8 cellular contexts compared by ENCODE assay signal in the genomic region with DNA sequence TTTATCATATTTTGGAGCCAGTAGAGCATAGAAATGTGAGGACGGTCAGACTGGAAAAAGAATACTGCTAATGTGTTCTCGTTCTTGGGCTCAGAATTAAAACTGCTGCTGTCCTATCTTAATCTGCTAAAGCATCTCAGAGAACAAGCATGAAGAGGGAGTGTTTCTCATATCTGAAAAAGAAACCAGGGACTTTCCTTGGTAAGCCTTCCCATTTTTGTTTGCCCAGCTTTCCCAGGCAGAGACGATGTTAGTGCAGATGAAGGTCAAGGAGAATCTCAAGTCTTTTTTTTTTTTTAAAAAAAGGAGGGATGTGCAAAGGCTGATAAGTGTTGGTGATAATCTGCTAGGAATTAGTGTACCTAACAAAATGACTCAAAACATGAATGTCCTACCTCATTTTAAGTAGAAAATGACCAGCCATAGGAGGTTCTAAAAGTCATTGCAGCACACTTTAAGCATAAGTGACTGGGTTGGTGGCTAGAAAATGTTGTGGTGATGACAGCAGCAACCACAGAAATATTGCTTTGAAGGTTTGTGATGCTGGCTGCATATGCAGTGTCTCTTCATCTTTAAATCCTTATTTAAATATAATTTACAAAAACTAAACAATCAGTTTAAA. TPM values are rescaled to one million over a fixed set of nuclear protein-coding genes. Genes with fewer than 3 reads are reported as not detected.
A peak's percentile ranks its signal among the peaks of the same experiment; 100 is the strongest.
DNase-seq lines count a peak whose midpoint lies in the region; ATAC-seq lines count a peak whose summit lies in the region.

No MANE protein-coding gene starts in this region.

- intact Hi-C loops in CD4-positive, alpha-beta memory T cell (cut with micrococcal nuclease), result no loop called here

- no peaks in the 10 kb centered on the region for H3K9me3 ChIP-seq in CD4-positive, alpha-beta memory T cell (ENCODE audit: control insufficient read depth in 1 of 2, low read length in 2 of 2)

- POLR2A ChIA-PET in CD4-positive, alpha-beta memory T cell (lab: Charles Lee; ENCODE audit: partially characterized antibody), result no interaction called here

- H3K36me3 Mint-ChIP-seq in activated naive CD8-positive, alpha-beta T cell treated with anti-CD3 and anti-CD28 coated beads for 36 hours, result peaks cover 12% of the 10 kb centered on the region
- H3K36me3 Mint-ChIP-seq in CD4-positive, alpha-beta memory T cell, result no peaks in the 10 kb centered on the region

- no peaks in the 10 kb centered on the region for H3K36me3 ChIP-seq in CD4-positive, alpha-beta memory T cell (ENCODE audit: insufficient read depth, low read length)

- peaks cover 40% of the 10 kb centered on the region for H3K4me1 Mint-ChIP-seq in activated naive CD8-positive, alpha-beta T cell treated with anti-CD3 and anti-CD28 coated beads for 36 hours
- peaks cover 10 to 25% (median 16%) of the 10 kb centered on the region in 4 donors for H3K4me1 Mint-ChIP-seq in CD4-positive, alpha-beta memory T cell

- H3K27me3 ChIP-seq in CD4-positive, alpha-beta memory T cell (ENCODE audit: insufficient read depth, low read length), result no peaks in the 10 kb centered on the region

- no peak overlapping the region for H3K27ac ChIP-seq in CD4-positive, alpha-beta memory T cell (ENCODE audit: low read depth, low read length)

- H3K4me1 ChIP-seq in CD4-positive, alpha-beta memory T cell (ENCODE audit: insufficient read depth, low read length), result peaks cover 26% of the 10 kb centered on the region

- H3K27ac Mint-ChIP-seq in activated naive CD8-positive, alpha-beta T cell treated with anti-CD3 and anti-CD28 coated beads for 36 hours, result no peak overlapping the region
- no peak overlapping the region for H3K27ac Mint-ChIP-seq in CD4-positive, alpha-beta memory T cell

- CTCF ChIA-PET in CD4-positive, alpha-beta memory T cell (lab: Charles Lee; ENCODE audit: partially characterized antibody), result interaction anchor here (0.8 kb wide), 1 partner anchor 65 kb away, joined by 3 read pairs; no protein-coding TSS in a partner anchor

- no peaks in the 10 kb centered on the region for H3K9me3 Mint-ChIP-seq in activated naive CD8-positive, alpha-beta T cell treated with anti-CD3 and anti-CD28 coated beads for 36 hours
- H3K9me3 Mint-ChIP-seq in CD4-positive, alpha-beta memory T cell, result no peaks in the 10 kb centered on the region

- peak; percentile 8 for DNase-seq in activated naive CD8-positive, alpha-beta T cell treated with anti-CD3 and anti-CD28 coated beads for 36 hours
- DNase-seq in skeletal muscle cell (ENCODE audit: low read depth) (no peak), T-helper 9 cell (no peak), occipital lobe (lab: John Stamatoyannopoulos, UW) (no peak), NAMALWA (ENCODE audit: low spot score) (no peak)
- DNase-seq in CD4-positive, alpha-beta memory T cell, result no peak

- ATAC-seq in GM19025 (IDR thresholded peaks at IDR 0.05; ENCODE audit: low read depth, unreplicated experiment) (peak; percentile 41), HG02798 (IDR thresholded peaks at IDR 0.05; ENCODE audit: poor library complexity, unreplicated experiment) (peak; percentile 57)

- H3K4me3 ChIP-seq in skeletal muscle cell (ENCODE audit: low read depth, low read length), result peak overlapping the region; percentile 88
- no peak overlapping the region for H3K4me3 ChIP-seq in CD4-positive, alpha-beta memory T cell (ENCODE audit: low read length in 2 of 2)

- H3K27me3 Mint-ChIP-seq in activated naive CD8-positive, alpha-beta T cell treated with anti-CD3 and anti-CD28 coated beads for 36 hours, result peaks cover 5% of the 10 kb centered on the region
- no peaks in the 10 kb centered on the region for H3K27me3 Mint-ChIP-seq in CD4-positive, alpha-beta memory T cell

- H3K4me3 Mint-ChIP-seq in activated naive CD8-positive, alpha-beta T cell treated with anti-CD3 and anti-CD28 coated beads for 36 hours, result no peak overlapping the region
- H3K4me3 Mint-ChIP-seq in CD4-positive, alpha-beta memory T cell, result no peak overlapping the region

RNA-seq across cellular contexts. Expression of gene CMSS1, which starts 55.1 kb away (rescaled TPM):
- total RNA-seq in activated naive CD8-positive, alpha-beta T cell treated with anti-CD3 and anti-CD28 coated beads for 36 hours, result 100 to 1,000 TPM; 121 to 122 TPM
- 10 to 100 TPM; 18.3 to 20.5 TPM for total RNA-seq in CD4-positive, alpha-beta memory T cell
- polyA plus RNA-seq in CD4-positive, alpha-beta memory T cell, result 10 to 100 TPM; 23.2 to 29.4 TPM
- 13.3 TPM for total RNA-seq in occipital lobe
